Comparison of ENCODE assay signal across 1 cellular context in the genomic region with DNA sequence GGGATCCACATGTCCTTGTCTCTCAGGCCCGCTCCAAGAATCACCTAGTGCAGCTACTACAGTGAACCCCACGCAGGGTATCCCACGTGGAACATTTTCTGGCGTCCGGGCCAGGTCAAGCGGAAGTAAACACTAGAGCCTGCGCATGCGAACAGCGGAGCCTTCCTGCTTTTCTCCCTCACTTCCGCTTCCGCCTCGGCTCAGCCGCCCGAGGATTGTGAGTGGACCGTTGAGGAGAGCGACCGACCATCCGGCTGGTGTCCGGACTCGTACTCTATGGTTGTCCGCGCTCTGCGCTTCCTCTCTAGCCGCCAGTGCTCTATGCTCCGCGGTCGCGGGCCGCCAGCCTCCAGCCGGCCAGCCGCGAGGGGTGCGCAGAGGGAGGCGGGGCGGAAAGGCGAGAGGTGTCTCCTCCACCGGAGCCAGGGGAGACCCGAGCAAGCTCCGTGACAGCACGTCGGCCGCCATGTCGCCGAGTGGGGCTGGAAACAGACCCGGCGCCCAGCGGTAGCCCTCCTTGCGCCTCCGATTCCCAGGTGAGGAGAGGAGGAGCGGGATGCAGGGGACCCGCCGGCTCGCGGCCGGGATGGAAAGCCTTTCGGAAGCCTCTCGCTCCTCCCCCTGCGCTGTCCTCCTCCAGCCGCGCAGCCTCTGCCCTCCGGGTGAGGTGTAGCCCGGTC.
TF ChIP-seq lines count a peak whose summit lies in the region.

A gene with protein sequence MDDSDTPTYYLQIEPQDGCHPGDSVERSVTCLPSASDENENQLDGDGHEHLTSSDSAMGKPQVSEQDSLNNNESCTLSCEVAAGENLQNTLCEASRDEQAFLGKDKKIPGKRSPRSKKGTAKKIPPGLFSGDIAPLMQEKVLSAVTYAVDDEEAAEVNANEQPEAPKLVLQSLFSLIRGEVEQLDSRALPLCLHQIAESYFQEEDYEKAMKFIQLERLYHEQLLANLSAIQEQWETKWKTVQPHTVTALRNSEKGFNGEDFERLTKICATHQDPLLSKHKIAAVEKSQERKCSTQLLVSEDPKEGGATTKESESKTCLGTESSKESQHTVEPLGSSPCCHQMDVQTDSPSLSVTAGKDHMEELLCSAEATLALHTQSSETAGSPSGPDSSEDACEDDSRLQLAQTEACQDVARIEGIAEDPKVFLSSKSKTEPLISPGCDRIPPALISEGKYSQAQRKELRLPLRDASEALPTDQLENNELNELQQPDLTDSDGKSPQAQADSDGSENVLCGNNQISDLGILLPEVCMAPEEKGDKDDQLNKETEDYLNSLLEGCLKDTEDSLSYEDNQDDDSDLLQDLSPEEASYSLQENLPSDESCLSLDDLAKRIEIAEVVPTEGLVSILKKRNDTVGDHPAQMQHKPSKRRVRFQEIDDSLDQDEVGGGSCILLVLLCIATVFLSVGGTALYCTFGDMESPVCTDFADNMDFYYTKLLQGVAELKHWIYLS (plus strand): TSS at position 329 of the 680 bp plus-strand sequence. CDS start 25,107 bp downstream, outside the sequence.
A gene with protein sequence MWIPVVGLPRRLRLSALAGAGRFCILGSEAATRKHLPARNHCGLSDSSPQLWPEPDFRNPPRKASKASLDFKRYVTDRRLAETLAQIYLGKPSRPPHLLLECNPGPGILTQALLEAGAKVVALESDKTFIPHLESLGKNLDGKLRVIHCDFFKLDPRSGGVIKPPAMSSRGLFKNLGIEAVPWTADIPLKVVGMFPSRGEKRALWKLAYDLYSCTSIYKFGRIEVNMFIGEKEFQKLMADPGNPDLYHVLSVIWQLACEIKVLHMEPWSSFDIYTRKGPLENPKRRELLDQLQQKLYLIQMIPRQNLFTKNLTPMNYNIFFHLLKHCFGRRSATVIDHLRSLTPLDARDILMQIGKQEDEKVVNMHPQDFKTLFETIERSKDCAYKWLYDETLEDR (minus strand): TSS at position 134 of the 680 bp plus-strand sequence. CDS start 123 bp downstream, at position 11.

TF ChIP-seq in HepG2, 621 proteins besides CTCF, POLR2A, EP300 and RAD21 (continued from another document and continues in another):
- TF ChIP-seq, protein P1, sequence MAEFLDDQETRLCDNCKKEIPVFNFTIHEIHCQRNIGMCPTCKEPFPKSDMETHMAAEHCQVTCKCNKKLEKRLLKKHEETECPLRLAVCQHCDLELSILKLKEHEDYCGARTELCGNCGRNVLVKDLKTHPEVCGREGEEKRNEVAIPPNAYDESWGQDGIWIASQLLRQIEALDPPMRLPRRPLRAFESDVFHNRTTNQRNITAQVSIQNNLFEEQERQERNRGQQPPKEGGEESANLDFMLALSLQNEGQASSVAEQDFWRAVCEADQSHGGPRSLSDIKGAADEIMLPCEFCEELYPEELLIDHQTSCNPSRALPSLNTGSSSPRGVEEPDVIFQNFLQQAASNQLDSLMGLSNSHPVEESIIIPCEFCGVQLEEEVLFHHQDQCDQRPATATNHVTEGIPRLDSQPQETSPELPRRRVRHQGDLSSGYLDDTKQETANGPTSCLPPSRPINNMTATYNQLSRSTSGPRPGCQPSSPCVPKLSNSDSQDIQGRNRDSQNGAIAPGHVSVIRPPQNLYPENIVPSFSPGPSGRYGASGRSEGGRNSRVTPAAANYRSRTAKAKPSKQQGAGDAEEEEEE (CRISPR knock-in tag; IDR thresholded peaks at IDR 0.05; ENCODE audit: borderline replicate concordance): 0 out of 2 replicates have a peak, but pooled peaks have one; percentile 88
- TF ChIP-seq ZNF263 (CRISPR knock-in tag; IDR thresholded peaks at IDR 0.05): peak; percentile 99
- TF ChIP-seq, protein P2, sequence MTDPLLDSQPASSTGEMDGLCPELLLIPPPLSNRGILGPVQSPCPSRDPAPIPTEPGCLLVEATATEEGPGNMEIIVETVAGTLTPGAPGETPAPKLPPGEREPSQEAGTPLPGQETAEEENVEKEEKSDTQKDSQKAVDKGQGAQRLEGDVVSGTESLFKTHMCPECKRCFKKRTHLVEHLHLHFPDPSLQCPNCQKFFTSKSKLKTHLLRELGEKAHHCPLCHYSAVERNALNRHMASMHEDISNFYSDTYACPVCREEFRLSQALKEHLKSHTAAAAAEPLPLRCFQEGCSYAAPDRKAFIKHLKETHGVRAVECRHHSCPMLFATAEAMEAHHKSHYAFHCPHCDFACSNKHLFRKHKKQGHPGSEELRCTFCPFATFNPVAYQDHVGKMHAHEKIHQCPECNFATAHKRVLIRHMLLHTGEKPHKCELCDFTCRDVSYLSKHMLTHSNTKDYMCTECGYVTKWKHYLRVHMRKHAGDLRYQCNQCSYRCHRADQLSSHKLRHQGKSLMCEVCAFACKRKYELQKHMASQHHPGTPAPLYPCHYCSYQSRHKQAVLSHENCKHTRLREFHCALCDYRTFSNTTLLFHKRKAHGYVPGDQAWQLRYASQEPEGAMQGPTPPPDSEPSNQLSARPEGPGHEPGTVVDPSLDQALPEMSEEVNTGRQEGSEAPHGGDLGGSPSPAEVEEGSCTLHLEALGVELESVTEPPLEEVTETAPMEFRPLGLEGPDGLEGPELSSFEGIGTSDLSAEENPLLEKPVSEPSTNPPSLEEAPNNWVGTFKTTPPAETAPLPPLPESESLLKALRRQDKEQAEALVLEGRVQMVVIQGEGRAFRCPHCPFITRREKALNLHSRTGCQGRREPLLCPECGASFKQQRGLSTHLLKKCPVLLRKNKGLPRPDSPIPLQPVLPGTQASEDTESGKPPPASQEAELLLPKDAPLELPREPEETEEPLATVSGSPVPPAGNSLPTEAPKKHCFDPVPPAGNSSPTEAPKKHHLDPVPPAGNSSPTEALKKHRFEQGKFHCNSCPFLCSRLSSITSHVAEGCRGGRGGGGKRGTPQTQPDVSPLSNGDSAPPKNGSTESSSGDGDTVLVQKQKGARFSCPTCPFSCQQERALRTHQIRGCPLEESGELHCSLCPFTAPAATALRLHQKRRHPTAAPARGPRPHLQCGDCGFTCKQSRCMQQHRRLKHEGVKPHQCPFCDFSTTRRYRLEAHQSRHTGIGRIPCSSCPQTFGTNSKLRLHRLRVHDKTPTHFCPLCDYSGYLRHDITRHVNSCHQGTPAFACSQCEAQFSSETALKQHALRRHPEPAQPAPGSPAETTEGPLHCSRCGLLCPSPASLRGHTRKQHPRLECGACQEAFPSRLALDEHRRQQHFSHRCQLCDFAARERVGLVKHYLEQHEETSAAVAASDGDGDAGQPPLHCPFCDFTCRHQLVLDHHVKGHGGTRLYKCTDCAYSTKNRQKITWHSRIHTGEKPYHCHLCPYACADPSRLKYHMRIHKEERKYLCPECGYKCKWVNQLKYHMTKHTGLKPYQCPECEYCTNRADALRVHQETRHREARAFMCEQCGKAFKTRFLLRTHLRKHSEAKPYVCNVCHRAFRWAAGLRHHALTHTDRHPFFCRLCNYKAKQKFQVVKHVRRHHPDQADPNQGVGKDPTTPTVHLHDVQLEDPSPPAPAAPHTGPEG (CRISPR knock-in tag; IDR thresholded peaks at IDR 0.05): peak; percentile 26
- TF ChIP-seq, protein P3, sequence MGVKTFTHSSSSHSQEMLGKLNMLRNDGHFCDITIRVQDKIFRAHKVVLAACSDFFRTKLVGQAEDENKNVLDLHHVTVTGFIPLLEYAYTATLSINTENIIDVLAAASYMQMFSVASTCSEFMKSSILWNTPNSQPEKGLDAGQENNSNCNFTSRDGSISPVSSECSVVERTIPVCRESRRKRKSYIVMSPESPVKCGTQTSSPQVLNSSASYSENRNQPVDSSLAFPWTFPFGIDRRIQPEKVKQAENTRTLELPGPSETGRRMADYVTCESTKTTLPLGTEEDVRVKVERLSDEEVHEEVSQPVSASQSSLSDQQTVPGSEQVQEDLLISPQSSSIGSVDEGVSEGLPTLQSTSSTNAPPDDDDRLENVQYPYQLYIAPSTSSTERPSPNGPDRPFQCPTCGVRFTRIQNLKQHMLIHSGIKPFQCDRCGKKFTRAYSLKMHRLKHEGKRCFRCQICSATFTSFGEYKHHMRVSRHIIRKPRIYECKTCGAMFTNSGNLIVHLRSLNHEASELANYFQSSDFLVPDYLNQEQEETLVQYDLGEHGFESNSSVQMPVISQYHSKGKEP (CRISPR knock-in tag; IDR thresholded peaks at IDR 0.05): no peak
- TF ChIP-seq, protein P4, sequence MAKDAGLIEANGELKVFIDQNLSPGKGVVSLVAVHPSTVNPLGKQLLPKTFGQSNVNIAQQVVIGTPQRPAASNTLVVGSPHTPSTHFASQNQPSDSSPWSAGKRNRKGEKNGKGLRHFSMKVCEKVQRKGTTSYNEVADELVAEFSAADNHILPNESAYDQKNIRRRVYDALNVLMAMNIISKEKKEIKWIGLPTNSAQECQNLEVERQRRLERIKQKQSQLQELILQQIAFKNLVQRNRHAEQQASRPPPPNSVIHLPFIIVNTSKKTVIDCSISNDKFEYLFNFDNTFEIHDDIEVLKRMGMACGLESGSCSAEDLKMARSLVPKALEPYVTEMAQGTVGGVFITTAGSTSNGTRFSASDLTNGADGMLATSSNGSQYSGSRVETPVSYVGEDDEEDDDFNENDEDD (CRISPR knock-in tag; IDR thresholded peaks at IDR 0.05; ENCODE audit: borderline replicate concordance): peak; percentile 43; the same call in 1 of the 2 replicates
- no peak for TF ChIP-seq ZNF678 (CRISPR knock-in tag; IDR thresholded peaks at IDR 0.05)
- TF ChIP-seq, protein P5, sequence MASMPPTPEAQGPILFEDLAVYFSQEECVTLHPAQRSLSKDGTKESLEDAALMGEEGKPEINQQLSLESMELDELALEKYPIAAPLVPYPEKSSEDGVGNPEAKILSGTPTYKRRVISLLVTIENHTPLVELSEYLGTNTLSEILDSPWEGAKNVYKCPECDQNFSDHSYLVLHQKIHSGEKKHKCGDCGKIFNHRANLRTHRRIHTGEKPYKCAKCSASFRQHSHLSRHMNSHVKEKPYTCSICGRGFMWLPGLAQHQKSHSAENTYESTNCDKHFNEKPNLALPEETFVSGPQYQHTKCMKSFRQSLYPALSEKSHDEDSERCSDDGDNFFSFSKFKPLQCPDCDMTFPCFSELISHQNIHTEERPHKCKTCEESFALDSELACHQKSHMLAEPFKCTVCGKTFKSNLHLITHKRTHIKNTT (CRISPR knock-in tag; IDR thresholded peaks at IDR 0.05): no peak
- TF ChIP-seq, protein P6, sequence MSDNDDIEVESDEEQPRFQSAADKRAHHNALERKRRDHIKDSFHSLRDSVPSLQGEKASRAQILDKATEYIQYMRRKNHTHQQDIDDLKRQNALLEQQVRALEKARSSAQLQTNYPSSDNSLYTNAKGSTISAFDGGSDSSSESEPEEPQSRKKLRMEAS (IDR thresholded peaks at IDR 0.05): peak; percentile 99
- peak; percentile 64; the same call in 1 of the 2 replicates for TF ChIP-seq ZSCAN12 (CRISPR knock-in tag; IDR thresholded peaks at IDR 0.05)
- no peak for TF ChIP-seq AKAP8 (CRISPR knock-in tag; IDR thresholded peaks at IDR 0.05)
- TF ChIP-seq ZNF510 (CRISPR knock-in tag; IDR thresholded peaks at IDR 0.05; ENCODE audit: low read depth): peak; percentile 35
- TF ChIP-seq CBFB (CRISPR knock-in tag; IDR thresholded peaks at IDR 0.05): peak; percentile 14; the same call in 1 of the 2 replicates
- peak; percentile 96 for TF ChIP-seq YEATS4 (CRISPR knock-in tag; IDR thresholded peaks at IDR 0.05; ENCODE audit: borderline replicate concordance)
- TF ChIP-seq NR2C2 (CRISPR knock-in tag; IDR thresholded peaks at IDR 0.05; ENCODE audit: borderline replicate concordance): peak; percentile 98
- TF ChIP-seq, protein P7, sequence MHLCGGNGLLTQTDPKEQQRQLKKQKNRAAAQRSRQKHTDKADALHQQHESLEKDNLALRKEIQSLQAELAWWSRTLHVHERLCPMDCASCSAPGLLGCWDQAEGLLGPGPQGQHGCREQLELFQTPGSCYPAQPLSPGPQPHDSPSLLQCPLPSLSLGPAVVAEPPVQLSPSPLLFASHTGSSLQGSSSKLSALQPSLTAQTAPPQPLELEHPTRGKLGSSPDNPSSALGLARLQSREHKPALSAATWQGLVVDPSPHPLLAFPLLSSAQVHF (CRISPR knock-in tag; IDR thresholded peaks at IDR 0.05): peak; percentile 55; the same call in 1 of the 2 replicates
- TF ChIP-seq, protein P8, sequence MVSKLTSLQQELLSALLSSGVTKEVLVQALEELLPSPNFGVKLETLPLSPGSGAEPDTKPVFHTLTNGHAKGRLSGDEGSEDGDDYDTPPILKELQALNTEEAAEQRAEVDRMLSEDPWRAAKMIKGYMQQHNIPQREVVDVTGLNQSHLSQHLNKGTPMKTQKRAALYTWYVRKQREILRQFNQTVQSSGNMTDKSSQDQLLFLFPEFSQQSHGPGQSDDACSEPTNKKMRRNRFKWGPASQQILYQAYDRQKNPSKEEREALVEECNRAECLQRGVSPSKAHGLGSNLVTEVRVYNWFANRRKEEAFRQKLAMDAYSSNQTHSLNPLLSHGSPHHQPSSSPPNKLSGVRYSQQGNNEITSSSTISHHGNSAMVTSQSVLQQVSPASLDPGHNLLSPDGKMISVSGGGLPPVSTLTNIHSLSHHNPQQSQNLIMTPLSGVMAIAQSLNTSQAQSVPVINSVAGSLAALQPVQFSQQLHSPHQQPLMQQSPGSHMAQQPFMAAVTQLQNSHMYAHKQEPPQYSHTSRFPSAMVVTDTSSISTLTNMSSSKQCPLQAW (CRISPR knock-in tag; IDR thresholded peaks at IDR 0.05): peak; percentile 94
- no peak; the same call in 1 of the 2 replicates for TF ChIP-seq HMG20A (CRISPR knock-in tag; IDR thresholded peaks at IDR 0.05; ENCODE audit: borderline replicate concordance)
- TF ChIP-seq, protein P9, sequence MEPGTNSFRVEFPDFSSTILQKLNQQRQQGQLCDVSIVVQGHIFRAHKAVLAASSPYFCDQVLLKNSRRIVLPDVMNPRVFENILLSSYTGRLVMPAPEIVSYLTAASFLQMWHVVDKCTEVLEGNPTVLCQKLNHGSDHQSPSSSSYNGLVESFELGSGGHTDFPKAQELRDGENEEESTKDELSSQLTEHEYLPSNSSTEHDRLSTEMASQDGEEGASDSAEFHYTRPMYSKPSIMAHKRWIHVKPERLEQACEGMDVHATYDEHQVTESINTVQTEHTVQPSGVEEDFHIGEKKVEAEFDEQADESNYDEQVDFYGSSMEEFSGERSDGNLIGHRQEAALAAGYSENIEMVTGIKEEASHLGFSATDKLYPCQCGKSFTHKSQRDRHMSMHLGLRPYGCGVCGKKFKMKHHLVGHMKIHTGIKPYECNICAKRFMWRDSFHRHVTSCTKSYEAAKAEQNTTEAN (CRISPR knock-in tag; conservative IDR thresholded peaks at IDR 0.05): 0 out of 2 replicates have a peak, but pooled peaks have one; percentile 43
- peak; percentile 51 for TF ChIP-seq IKZF4 (CRISPR knock-in tag; IDR thresholded peaks at IDR 0.05; ENCODE audit: borderline replicate concordance, low read depth, not compliant biosample characterization)
- TF ChIP-seq ZNF775 (CRISPR knock-in tag; IDR thresholded peaks at IDR 0.05; ENCODE audit: borderline replicate concordance): no peak
- TF ChIP-seq, protein P10, sequence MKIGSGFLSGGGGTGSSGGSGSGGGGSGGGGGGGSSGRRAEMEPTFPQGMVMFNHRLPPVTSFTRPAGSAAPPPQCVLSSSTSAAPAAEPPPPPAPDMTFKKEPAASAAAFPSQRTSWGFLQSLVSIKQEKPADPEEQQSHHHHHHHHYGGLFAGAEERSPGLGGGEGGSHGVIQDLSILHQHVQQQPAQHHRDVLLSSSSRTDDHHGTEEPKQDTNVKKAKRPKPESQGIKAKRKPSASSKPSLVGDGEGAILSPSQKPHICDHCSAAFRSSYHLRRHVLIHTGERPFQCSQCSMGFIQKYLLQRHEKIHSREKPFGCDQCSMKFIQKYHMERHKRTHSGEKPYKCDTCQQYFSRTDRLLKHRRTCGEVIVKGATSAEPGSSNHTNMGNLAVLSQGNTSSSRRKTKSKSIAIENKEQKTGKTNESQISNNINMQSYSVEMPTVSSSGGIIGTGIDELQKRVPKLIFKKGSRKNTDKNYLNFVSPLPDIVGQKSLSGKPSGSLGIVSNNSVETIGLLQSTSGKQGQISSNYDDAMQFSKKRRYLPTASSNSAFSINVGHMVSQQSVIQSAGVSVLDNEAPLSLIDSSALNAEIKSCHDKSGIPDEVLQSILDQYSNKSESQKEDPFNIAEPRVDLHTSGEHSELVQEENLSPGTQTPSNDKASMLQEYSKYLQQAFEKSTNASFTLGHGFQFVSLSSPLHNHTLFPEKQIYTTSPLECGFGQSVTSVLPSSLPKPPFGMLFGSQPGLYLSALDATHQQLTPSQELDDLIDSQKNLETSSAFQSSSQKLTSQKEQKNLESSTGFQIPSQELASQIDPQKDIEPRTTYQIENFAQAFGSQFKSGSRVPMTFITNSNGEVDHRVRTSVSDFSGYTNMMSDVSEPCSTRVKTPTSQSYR (CRISPR knock-in tag; IDR thresholded peaks at IDR 0.05; ENCODE audit: borderline replicate concordance): no peak; the same call in 1 of the 2 replicates
- peak; percentile 89 for TF ChIP-seq KDM5B (CRISPR knock-in tag; IDR thresholded peaks at IDR 0.05; ENCODE audit: borderline replicate concordance)
